In the genomic region with DNA sequence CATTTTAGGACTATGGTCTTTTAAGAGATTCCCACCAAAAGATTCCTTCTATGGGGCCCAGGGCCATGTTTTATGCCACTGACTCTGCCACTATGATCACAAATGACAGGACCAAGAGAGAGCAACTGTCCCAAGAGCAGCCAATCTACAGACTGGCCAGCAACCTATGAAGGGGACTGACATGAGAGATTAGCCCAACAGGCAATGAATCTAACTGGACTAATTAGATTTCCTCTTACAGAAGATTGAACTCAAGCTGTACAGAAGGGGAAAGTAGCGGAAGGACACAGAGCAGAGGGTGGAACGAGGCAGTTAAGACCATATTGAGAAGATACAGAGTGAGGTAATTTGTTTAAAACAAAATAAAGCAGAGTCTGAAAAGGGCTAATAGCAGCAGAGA, we compare ENCODE assay signal across 16 cellular contexts.
"Had no signal": no experiment of that assay in that cellular context is flagged by ENCODE, and none has a peak within 500 bp of the region (broad histone marks: within the 10 kb centered on the region; RNA-seq: fewer than 3 reads in every experiment).

No MANE protein-coding gene starts in this region.

- H3K36me3 Mint-ChIP-seq: naive B cell had no signal

- H3K4me3 Mint-ChIP-seq: activated B cell treated with CpG ODN at 0.5 μM for 24 hours; mesothelial cell of epicardium; naive B cell; T-helper 2 cell treated with Interferon-gamma antibody and Interleukin-4, amounts not matched to agents 5 μg/mL and 100 μg/mL, for 36 hours had no signal

- H3K9me3 Mint-ChIP-seq: activated B cell treated with CpG ODN at 0.5 μM for 24 hours; mesothelial cell of epicardium; naive B cell; T-helper 2 cell treated with Interferon-gamma antibody and Interleukin-4, amounts not matched to agents 5 μg/mL and 100 μg/mL, for 36 hours had no signal

- ATAC-seq: foreskin keratinocyte; heart left ventricle; sciatic nerve; stimulated activated naive CD8-positive, alpha-beta T cell treated with anti-CD3 and anti-CD28 coated beads, Interleukin-15, Interleukin-2, amounts not matched to agents 100 U/mL and 50 U/mL, for 24 hours had no signal

- H3K27ac Mint-ChIP-seq: activated B cell treated with CpG ODN at 0.5 μM for 24 hours; mesothelial cell of epicardium; naive B cell; progenitor cell of endocrine pancreas; T-helper 2 cell treated with Interferon-gamma antibody and Interleukin-4, amounts not matched to agents 5 μg/mL and 100 μg/mL, for 36 hours had no signal

- H3K4me1 Mint-ChIP-seq: activated B cell treated with CpG ODN at 0.5 μM for 24 hours, mesothelial cell of epicardium had no signal

- DNase-seq: activated B cell treated with CpG ODN at 0.5 μM for 24 hours; activated CD4-positive, alpha-beta T cell treated with anti-CD3 and anti-CD28 coated beads, Interleukin-2, amount 50 U/mL, for 4 hours; central memory CD4-positive, alpha-beta T cell; foreskin keratinocyte; heart left ventricle; hypothalamus; naive B cell; ovary; stimulated activated CD4-positive, alpha-beta T cell treated with anti-CD3 and anti-CD28 coated beads, Interleukin-12 subunit alpha, Interleukin-12 subunit beta, amount 100 ng/mL, for 4 hours; stimulated activated CD4-positive, alpha-beta T cell treated with anti-CD3 and anti-CD28 coated beads, Interleukin-4, amount 100 ng/mL, for 1 hour; stimulated activated naive CD8-positive, alpha-beta T cell treated with anti-CD3 and anti-CD28 coated beads, Interleukin-15, Interleukin-2, amounts not matched to agents 100 U/mL and 50 U/mL, for 24 hours; trophoblast cell had no signal

- H3K27me3 Mint-ChIP-seq: activated B cell treated with CpG ODN at 0.5 μM for 24 hours, naive B cell, progenitor cell of endocrine pancreas had no signal
